11 cellular contexts compared by ENCODE assay signal in the genomic region with DNA sequence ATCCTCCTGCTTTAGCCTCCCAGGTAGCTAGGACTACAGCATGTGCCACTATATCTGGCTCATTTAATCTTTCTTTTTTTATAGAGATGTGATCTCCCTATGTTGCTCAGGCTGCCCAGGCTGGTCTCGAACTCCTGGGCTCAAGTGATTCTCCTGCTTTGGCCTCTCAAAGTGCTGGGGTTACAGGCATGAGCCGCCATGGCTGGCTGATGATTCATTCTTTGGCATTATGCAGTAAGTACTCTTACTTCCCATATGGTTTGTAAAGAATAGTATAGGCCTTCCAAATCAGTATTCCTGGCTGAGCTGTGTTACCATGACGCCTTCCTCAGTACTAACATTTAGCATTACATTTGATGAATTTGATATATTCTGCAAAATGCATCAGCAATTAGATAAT. TPM values are rescaled to one million over a fixed set of nuclear protein-coding genes. Genes with fewer than 3 reads are reported as not detected.
DNase-seq lines count a peak whose midpoint lies in the region; ATAC-seq and TF ChIP-seq lines count a peak whose summit lies in the region.
"Had no signal": no experiment of that assay in that cellular context is flagged by ENCODE, and none has a peak within 500 bp of the region (broad histone marks: within the 10 kb centered on the region; RNA-seq: fewer than 3 reads in every experiment).

No MANE protein-coding gene starts in this region.

- peak overlapping the region; percentile 29 to 90 (median 53) for H3K27ac Mint-ChIP-seq in CD4-positive, alpha-beta memory T cell
- peak overlapping the region; percentile 87 for H3K27ac Mint-ChIP-seq in activated CD4-positive, alpha-beta memory T cell treated with anti-CD3 and anti-CD28 coated beads, Interleukin-2, amount 10 ng/mL, durations not matched to agents 7 days and 5 days

- POLR2A ChIA-PET in CD4-positive, alpha-beta memory T cell (lab: Charles Lee; ENCODE audit: partially characterized antibody), result interaction anchor here (2.4 kb wide), 1 partner anchor 37 kb away, joined by 7 read pairs; no protein-coding TSS in a partner anchor
- POLR2A ChIA-PET in activated CD4-positive, alpha-beta memory T cell treated with anti-CD3 and anti-CD28 coated beads, Interleukin-2, amount 10 ng/mL, durations not matched to agents 7 days and 5 days (lab: Charles Lee), result interaction anchor here (1.3 to 5.5 kb wide), 7 partner anchors 28 to 201 kb away, joined by 3 to 75 read pairs (median 17); partner anchors contain the start of genes FBXO33, PNN, SEC23A and TRAPPC6B

- H3K4me3 Mint-ChIP-seq in CD4-positive, alpha-beta memory T cell, result no peak overlapping the region
- H3K4me3 Mint-ChIP-seq in activated CD4-positive, alpha-beta memory T cell treated with anti-CD3 and anti-CD28 coated beads, Interleukin-2, amount 10 ng/mL, durations not matched to agents 7 days and 5 days, result no peak overlapping the region

- peaks cover 35% of the 10 kb centered on the region for H3K4me1 ChIP-seq in CD4-positive, alpha-beta memory T cell (ENCODE audit: insufficient read depth, low read length)
- no peaks in the 10 kb centered on the region for H3K4me1 ChIP-seq in foreskin keratinocyte
- peaks cover 0 to 4% of the 10 kb centered on the region in 2 donors for H3K4me1 ChIP-seq in gastrocnemius medialis
- peaks cover 6 to 10% of the 10 kb centered on the region in 2 donors for H3K4me1 ChIP-seq in adrenal gland (replicated peaks in 1 of 2)

- no peaks in the 10 kb centered on the region for H3K27me3 Mint-ChIP-seq in CD4-positive, alpha-beta memory T cell
- no peaks in the 10 kb centered on the region for H3K27me3 Mint-ChIP-seq in activated CD4-positive, alpha-beta memory T cell treated with anti-CD3 and anti-CD28 coated beads, Interleukin-2, amount 10 ng/mL, durations not matched to agents 7 days and 5 days

- no peaks in the 10 kb centered on the region for H3K9me3 ChIP-seq in CD4-positive, alpha-beta memory T cell (ENCODE audit: control insufficient read depth in 1 of 2, low read length in 2 of 2)
- no peaks in the 10 kb centered on the region for H3K9me3 ChIP-seq in gastrocnemius medialis
- H3K9me3 ChIP-seq in adrenal gland (replicated peaks in 1 of 3), result no peaks in the 10 kb centered on the region

- H3K36me3 Mint-ChIP-seq in CD4-positive, alpha-beta memory T cell, result no peaks in the 10 kb centered on the region
- H3K36me3 Mint-ChIP-seq in activated CD4-positive, alpha-beta memory T cell treated with anti-CD3 and anti-CD28 coated beads, Interleukin-2, amount 10 ng/mL, durations not matched to agents 7 days and 5 days (ENCODE audit: low read depth), result no peaks in the 10 kb centered on the region

- H3K4me3 ChIP-seq in CD4-positive, alpha-beta memory T cell (ENCODE audit: low read length in 2 of 2), result no peak overlapping the region
- H3K4me3 ChIP-seq in gastrocnemius medialis, result no peak overlapping the region
- H3K4me3 ChIP-seq in adrenal gland, result no peak overlapping the region

- DNase-seq in CD4-positive, alpha-beta memory T cell, result no peak
- peak; percentile 19 for DNase-seq in activated CD4-positive, alpha-beta memory T cell treated with anti-CD3 and anti-CD28 coated beads, Interleukin-2, amount 10 ng/mL, durations not matched to agents 7 days and 5 days
- DNase-seq in foreskin keratinocyte (no peak), gastrocnemius medialis (no peak), 8988T (no peak), adrenal gland (no peak)
- DNase-seq: activated CD4-positive, CD25-positive, alpha-beta regulatory T cell treated with anti-CD3 and anti-CD28 coated beads, Interleukin-2, amount 50 U/mL, for 72 hours; NCI-H1417; NCI-H2227 treated with DMSO at 0.1 percent for 48 hours had no signal

- peaks cover 21 to 37% (median 31%) of the 10 kb centered on the region in 4 donors for H3K4me1 Mint-ChIP-seq in CD4-positive, alpha-beta memory T cell
- peaks cover 55% of the 10 kb centered on the region for H3K4me1 Mint-ChIP-seq in activated CD4-positive, alpha-beta memory T cell treated with anti-CD3 and anti-CD28 coated beads, Interleukin-2, amount 10 ng/mL, durations not matched to agents 7 days and 5 days

- no peaks in the 10 kb centered on the region for H3K36me3 ChIP-seq in CD4-positive, alpha-beta memory T cell (ENCODE audit: insufficient read depth, low read length)
- H3K36me3 ChIP-seq in gastrocnemius medialis, result no peaks in the 10 kb centered on the region
- H3K36me3 ChIP-seq in adrenal gland (replicated peaks in 1 of 2), result no peaks in the 10 kb centered on the region

- WGBS in adrenal gland, 4 donors, result 85 to 97% (median 88%) methylated on average over 3 of the region's 3 CpGs

- intact Hi-C loops in CD4-positive, alpha-beta memory T cell (cut with micrococcal nuclease), result no loop called here
- intact Hi-C loops in gastrocnemius medialis (cut with DNase I; ENCODE audit: low total_unique reads), result loop anchor here (5.0 kb wide), 1 partner anchor 137 kb away; no protein-coding TSS in a partner anchor
- intact Hi-C loops in adrenal gland (cut with DNase I), result no loop called here

- CTCF ChIA-PET in CD4-positive, alpha-beta memory T cell (lab: Charles Lee; ENCODE audit: partially characterized antibody), result interaction anchor here (1.2 to 2.1 kb wide), 3 partner anchors 11 to 196 kb away, joined by 3 to 9 read pairs (median 3); no protein-coding TSS in a partner anchor
- CTCF ChIA-PET in activated CD4-positive, alpha-beta memory T cell treated with anti-CD3 and anti-CD28 coated beads, Interleukin-2, amount 10 ng/mL, durations not matched to agents 7 days and 5 days (lab: Charles Lee), result interaction anchor here (0.7 to 5.1 kb wide), 5 partner anchors 37 to 201 kb away, joined by 4 to 48 read pairs (median 5); partner anchors contain the start of genes FBXO33 and PNN

- TF ChIP-seq CTCF in foreskin keratinocyte (conservative IDR thresholded peaks at IDR 0.05) (no peak), gastrocnemius medialis (IDR thresholded peaks at IDR 0.05 in 4 of 5, conservative IDR thresholded peaks at IDR 0.05 in 1 of 5) (no peak), adrenal gland (IDR thresholded peaks at IDR 0.05) (no peak)

- H3K9me3 Mint-ChIP-seq in CD4-positive, alpha-beta memory T cell, result no peaks in the 10 kb centered on the region
- H3K9me3 Mint-ChIP-seq in activated CD4-positive, alpha-beta memory T cell treated with anti-CD3 and anti-CD28 coated beads, Interleukin-2, amount 10 ng/mL, durations not matched to agents 7 days and 5 days, result no peaks in the 10 kb centered on the region

- ATAC-seq in GM18867 (IDR thresholded peaks at IDR 0.05; ENCODE audit: unreplicated experiment) (peak; percentile 7), foreskin keratinocyte (peak; percentile 50), gastrocnemius medialis (no peak)

- TF ChIP-seq POLR2A in gastrocnemius medialis (IDR thresholded peaks at IDR 0.05), result no peak
- no peak for TF ChIP-seq POLR2A in adrenal gland (IDR thresholded peaks at IDR 0.05)

- in situ Hi-C loops in gastrocnemius medialis (cut with MboI; ENCODE audit: low sequenced_read_pairs in 4 of 4), result no loop called here

- no peaks in the 10 kb centered on the region for H3K27me3 ChIP-seq in CD4-positive, alpha-beta memory T cell (ENCODE audit: insufficient read depth, low read length)
- H3K27me3 ChIP-seq in foreskin keratinocyte (no peaks in the 10 kb centered on the region), gastrocnemius medialis (no peaks in the 10 kb centered on the region), adrenal gland (no peaks in the 10 kb centered on the region)

- no peak overlapping the region for H3K27ac ChIP-seq in CD4-positive, alpha-beta memory T cell (ENCODE audit: low read depth, low read length)
- H3K27ac ChIP-seq in foreskin keratinocyte (no peak overlapping the region), gastrocnemius medialis (no peak overlapping the region), adrenal gland (no peak overlapping the region)
- H3K27ac ChIP-seq: C4-2B had no signal

RNA-seq across cellular contexts. Expression of gene MIA2, which starts 3.3 kb away (rescaled TPM):
- total RNA-seq in CD4-positive, alpha-beta memory T cell, result 10 to 100 TPM; 25.8 to 26.6 TPM
- 10 to 100 TPM; 19.0 to 26.7 TPM for polyA plus RNA-seq in CD4-positive, alpha-beta memory T cell
- 10 to 100 TPM; 30.8 to 33.0 TPM for total RNA-seq in activated CD4-positive, alpha-beta memory T cell treated with anti-CD3 and anti-CD28 coated beads, Interleukin-2, amount 10 ng/mL, durations not matched to agents 7 days and 5 days
- 15.4 and 17.5 TPM in 2 replicates for total RNA-seq in foreskin keratinocyte
- polyA plus RNA-seq in foreskin keratinocyte, result 13.0 and 14.4 TPM in 2 replicates
- 10 to 100 TPM; 13.6 to 30.9 (median 20.7) TPM for total RNA-seq in gastrocnemius medialis
- 10 to 100 TPM; 24.8 to 62.0 (median 41.5) TPM for total RNA-seq in adrenal gland
- polyA plus RNA-seq in adrenal gland, result 10 to 100 TPM; 25.0 to 60.0 (median 39.2) TPM

RNA-seq across cellular contexts. Expression of gene PNN, which starts 55.4 kb away (rescaled TPM):
- 10 to 100 TPM; 86.0 to 93.8 TPM for total RNA-seq in CD4-positive, alpha-beta memory T cell
- polyA plus RNA-seq in CD4-positive, alpha-beta memory T cell, result 10 to 100 TPM; 10.3 to 35.8 TPM
- total RNA-seq in activated CD4-positive, alpha-beta memory T cell treated with anti-CD3 and anti-CD28 coated beads, Interleukin-2, amount 10 ng/mL, durations not matched to agents 7 days and 5 days, result 10 to 100 TPM; 75.0 to 75.3 TPM
- total RNA-seq in foreskin keratinocyte (33.5 and 48.7 TPM in 2 replicates), gastrocnemius medialis (10 to 100 TPM in 3 of 4 donors, 1 to 10 TPM in 1; 9.2 to 16.2 (median 13.7) TPM), adrenal gland (10 to 100 TPM; 11.3 to 48.4 (median 37.1) TPM)
- polyA plus RNA-seq in foreskin keratinocyte (21.3 and 28.5 TPM in 2 replicates), adrenal gland (10 to 100 TPM; 44.2 to 86.0 (median 81.6) TPM)

Comparison
In these comparisons a context has a peak if more than half of its experiments do, and no peak if none do; other contexts are left out.
1. ATAC-seq: peak in GM18867 (single experiment) and foreskin keratinocyte (single experiment); none in gastrocnemius medialis (0 of 2).